In genomic region chr12:1778911-1779310, GRCh38 we compare ENCODE assay signal across 35 cellular contexts. TPM values are rescaled to one million over a fixed set of nuclear protein-coding genes. Genes with fewer than 3 reads are reported as not detected.
DNase-seq lines count a peak whose midpoint lies in the region; ATAC-seq and TF ChIP-seq lines count a peak whose summit lies in the region.
"Had no signal": no experiment of that assay in that cellular context is flagged by ENCODE, and none has a peak within 500 bp of the region (broad histone marks: within the 10 kb centered on the region; RNA-seq: fewer than 3 reads in every experiment).

No MANE protein-coding gene starts in this region.

- intact Hi-C loops in Right ventricle myocardium inferior (cut with DNase I) (loop anchor here (5.0 kb wide), 1 partner anchor 72 kb away; no protein-coding TSS in a partner anchor), cardiac septum (cut with DNase I) (no loop called here), thyroid gland (cut with DNase I) (no loop called here)

- no peak for TF ChIP-seq POLR2A in thyroid gland (IDR thresholded peaks at IDR 0.05)

- H3K9me3 ChIP-seq in thyroid gland: no peaks in the 10 kb centered on the region
- H3K9me3 ChIP-seq: colonic mucosa, upper lobe of right lung had no signal

- H3K27me3 ChIP-seq in layer of hippocampus (ENCODE audit: control insufficient read depth, insufficient read depth, low read length) (no peaks in the 10 kb centered on the region), thyroid gland (no peaks in the 10 kb centered on the region), foreskin keratinocyte (no peaks in the 10 kb centered on the region)
- H3K27me3 ChIP-seq: colonic mucosa, upper lobe of right lung had no signal

- TF ChIP-seq CTCF in thyroid gland (IDR thresholded peaks at IDR 0.05) (no peak), foreskin keratinocyte (conservative IDR thresholded peaks at IDR 0.05) (no peak)

- H3K4me1 ChIP-seq in thyroid gland (peaks cover 44 to 46% of the 10 kb centered on the region in 2 donors), foreskin keratinocyte (peaks cover 27% of the 10 kb centered on the region)
- H3K4me1 ChIP-seq: colonic mucosa had no signal

- H3K4me3 ChIP-seq in thyroid gland (replicated peaks in 1 of 3): no peak overlapping the region
- H3K4me3 ChIP-seq: colonic mucosa, upper lobe of right lung had no signal

- peak; percentile 35 for ATAC-seq in Right ventricle myocardium inferior
- ATAC-seq in foreskin keratinocyte: no peak
- no peak for ATAC-seq in GM19467 (IDR thresholded peaks at IDR 0.05; ENCODE audit: unreplicated experiment)
- ATAC-seq: activated CD4-positive, alpha-beta T cell treated with anti-CD3 and anti-CD28 coated beads for 36 hours; activated CD8-positive, alpha-beta T cell treated with anti-CD3 and anti-CD28 coated beads for 36 hours; activated T-helper 17 cell treated with anti-CD3 and anti-CD28 coated beads, Interleukin-2, amount 50 U/mL, for 72 hours; naive thymus-derived CD4-positive, alpha-beta T cell; Panc1; upper lobe of right lung had no signal

- no peak for DNase-seq in Right ventricle myocardium inferior (ENCODE audit: missing footprints)
- DNase-seq in cardiac septum (ENCODE audit: low spot score): no peak
- DNase-seq in thyroid gland: no peak
- no peak for DNase-seq in foreskin keratinocyte
- no peak for DNase-seq in SW480 (ENCODE audit: low spot score)
- DNase-seq: 8988T; activated CD4-positive, alpha-beta T cell treated with anti-CD3 and anti-CD28 coated beads for 36 hours; activated CD8-positive, alpha-beta T cell treated with anti-CD3 and anti-CD28 coated beads for 36 hours; activated naive CD4-positive, alpha-beta T cell treated with anti-CD3 and anti-CD28 coated beads, Interleukin-2, amount 50 U/mL, for 16 hours; amniotic stem cell; Calu3; colonic mucosa; DMS79 treated with DMSO at 0.1 percent for 48 hours; effector memory CD4-positive, alpha-beta T cell; GDM1; IMR-90; naive thymus-derived CD4-positive, alpha-beta T cell; NCI-H146; NCI-H2107; NCI-H748 treated with DMSO at 0.1 percent for 48 hours; SHP77 treated with DMSO at 0.1 percent for 48 hours; stimulated activated CD4-positive, alpha-beta T cell treated with anti-CD3 and anti-CD28 coated beads, Interleukin-4, amount 100 ng/mL, for 1 hour; upper lobe of right lung had no signal

- whole genome bisulfite sequencing in thyroid gland, 2 donors: 82 to 84% methylated on average over 4 of the region's 4 CpGs

- H3K36me3 ChIP-seq in thyroid gland: no peaks in the 10 kb centered on the region

- peak overlapping the region; percentile 79 for H3K27ac ChIP-seq in cingulate gyrus (ENCODE audit: low read depth, low read length)
- H3K27ac ChIP-seq in layer of hippocampus (ENCODE audit: low read depth, low read length): peak overlapping the region; percentile 69
- H3K27ac ChIP-seq in thyroid gland: peak overlapping the region in 2 of 3 donors; percentile 73 to 85
- no peak overlapping the region for H3K27ac ChIP-seq in foreskin keratinocyte
- H3K27ac ChIP-seq: colonic mucosa, upper lobe of right lung, VCaP had no signal

RNA-seq across cellular contexts. Expression of gene LRTM2, which starts 41.5 kb away (rescaled TPM):
- total RNA-seq in Right ventricle myocardium inferior: not detected
- not detected for total RNA-seq in cardiac septum
- total RNA-seq in thyroid gland: not detected
- total RNA-seq in foreskin keratinocyte: not detected in 2 replicates
- polyA plus RNA-seq in foreskin keratinocyte: not detected in 2 replicates
- total RNA-seq: activated CD4-positive, alpha-beta T cell treated with anti-CD3 and anti-CD28 coated beads for 36 hours; activated CD8-positive, alpha-beta T cell treated with anti-CD3 and anti-CD28 coated beads for 36 hours; activated T-helper 17 cell treated with anti-CD3 and anti-CD28 coated beads, Interleukin-2, amount 50 U/mL, for 72 hours; Calu3; colonic mucosa; glomerular endothelial cell; IMR-90; LHCN-M2; liver; pulmonary artery endothelial cell; upper lobe of right lung had no signal
- polyA plus RNA-seq: CD14-positive monocyte; esophagus; IMR-90; liver; naive thymus-derived CD4-positive, alpha-beta T cell had no signal
